1 cellular context compared by ENCODE assay signal in genomic region chr9:16515207-16515606, GRCh38.
TF ChIP-seq lines count a peak whose summit lies in the region.

No MANE protein-coding gene starts in this region.

TF ChIP-seq in WTC11, 78 proteins besides CTCF, POLR2A, EP300 and RAD21 (continued from another document):
- no peak for TF ChIP-seq ZNF281 (CRISPR knock-in tag; IDR thresholded peaks at IDR 0.05)
- no peak for TF ChIP-seq FOXP1 (CRISPR knock-in tag; IDR thresholded peaks at IDR 0.05; ENCODE audit: borderline replicate concordance)
- no peak for TF ChIP-seq PRDM15 (CRISPR knock-in tag; IDR thresholded peaks at IDR 0.05)
- TF ChIP-seq USF2 (CRISPR knock-in tag; IDR thresholded peaks at IDR 0.05): no peak
- no peak for TF ChIP-seq ZNF138 (CRISPR knock-in tag; conservative IDR thresholded peaks at IDR 0.05)
- no peak for TF ChIP-seq E2F4 (CRISPR knock-in tag; IDR thresholded peaks at IDR 0.05; ENCODE audit: borderline replicate concordance, low read depth)
- TF ChIP-seq HMGA2 (CRISPR knock-in tag; IDR thresholded peaks at IDR 0.05): no peak
- no peak for TF ChIP-seq ZBTB21 (CRISPR knock-in tag; IDR thresholded peaks at IDR 0.05; ENCODE audit: borderline replicate concordance)
- no peak for TF ChIP-seq GABPB1 (CRISPR knock-in tag; IDR thresholded peaks at IDR 0.05)
- TF ChIP-seq PRRX2 (CRISPR knock-in tag; IDR thresholded peaks at IDR 0.05): no peak
